ENCODE assay signal across 8 cellular contexts in genomic region chr1:37947364-37947763, GRCh38. TPM values are rescaled to one million over a fixed set of nuclear protein-coding genes. Genes with fewer than 3 reads are reported as not detected.
DNase-seq lines count a peak whose midpoint lies in the region; ATAC-seq and TF ChIP-seq lines count a peak whose summit lies in the region.

No MANE protein-coding gene starts in this region.

- no peaks in the 10 kb centered on the region for H4K20me1 ChIP-seq in OCI-LY3 (ENCODE audit: insufficient read depth, low read length)

- intact Hi-C loops in sigmoid colon (cut with DNase I): loop anchor here (5.0 to 10.0 kb wide), 3 partner anchors 40 to 253 kb away; partner anchors contain the start of genes C1orf122, CDCA8 and YRDC

- H3K4me1 ChIP-seq in OCI-LY3 (ENCODE audit: low read length) (peaks cover 20% of the 10 kb centered on the region), sigmoid colon (peaks cover 0 to 27% (median 21%) of the 10 kb centered on the region in 4 donors)

- no peak for TF ChIP-seq EP300 in sigmoid colon (IDR thresholded peaks at IDR 0.05)

- peak overlapping the region; percentile 95 for H3K4me2 ChIP-seq in OCI-LY3 (ENCODE audit: low read length)

- WGBS in sigmoid colon, 2 donors: 13 to 50% methylated on average over 6 of the region's 6 CpGs

- in situ Hi-C loops in GM13976 (cut with MboI; ENCODE audit: low sequenced_read_pairs, unreplicated experiment): no loop called here

- peak overlapping the region; percentile 13; the same call in 1 of the 2 replicates for H3K27ac ChIP-seq in OCI-LY3 (ENCODE audit: low read length)
- peak overlapping the region; percentile 87 to 94 (median 90) for H3K27ac ChIP-seq in sigmoid colon

- TF ChIP-seq CTCF in GM13976 (IDR thresholded peaks at IDR 0.05; ENCODE audit: borderline replicate concordance, control extremely low read depth, extremely low read depth, insufficient read depth, missing control alignments) (no peak), OCI-LY3 (IDR thresholded peaks at IDR 0.05; ENCODE audit: low read depth, low read length) (no peak), sigmoid colon (IDR thresholded peaks at IDR 0.05) (no peak)

- H3K9me3 ChIP-seq in OCI-LY3 (ENCODE audit: insufficient read depth, low read length) (no peaks in the 10 kb centered on the region), sigmoid colon (no peaks in the 10 kb centered on the region)

- DNase-seq in GM13976 (ENCODE audit: low spot score) (peak; percentile 30), sigmoid colon (no peak), SKM-1 (lab: John Stamatoyannopoulos, UW; ENCODE audit: unreplicated experiment) (no peak), NCI-H2171 (lab: John Stamatoyannopoulos, UW) (no peak)

- H3K36me3 ChIP-seq in OCI-LY3 (replicated peaks; ENCODE audit: low read depth, low read length) (no peaks in the 10 kb centered on the region), sigmoid colon (peaks cover 0 to 27% (median 15%) of the 10 kb centered on the region in 4 donors)

- TF ChIP-seq POLR2A in sigmoid colon (IDR thresholded peaks at IDR 0.05): no peak

- no peaks in the 10 kb centered on the region for H3K27me3 ChIP-seq in OCI-LY3 (ENCODE audit: low read depth, low read length)
- H3K27me3 ChIP-seq in sigmoid colon: no peaks in the 10 kb centered on the region

- H3K9ac ChIP-seq in OCI-LY3 (ENCODE audit: low read length): peak overlapping the region; percentile 77

- ATAC-seq in esophagus mucosa: peak; percentile 10
- ATAC-seq in GM21447 (IDR thresholded peaks at IDR 0.05; ENCODE audit: unreplicated experiment): no peak
- ATAC-seq in GM21737 (IDR thresholded peaks at IDR 0.05; ENCODE audit: unreplicated experiment): no peak

- H3K79me2 ChIP-seq in OCI-LY3 (ENCODE audit: low read length): no peaks in the 10 kb centered on the region

- peak overlapping the region; percentile 92 for H3K4me3 ChIP-seq in OCI-LY3 (ENCODE audit: low read length)
- H3K4me3 ChIP-seq in sigmoid colon: peak overlapping the region in 3 of 4 donors; percentile 71 to 87 (median 81)

- peak overlapping the region; percentile 79 for H2AFZ ChIP-seq in OCI-LY3 (ENCODE audit: low read depth, low read length)

RNA-seq across cellular contexts. Expression of gene INPP5B, which starts 0.5 kb away (rescaled TPM):
- total RNA-seq in esophagus mucosa (8.6 TPM), sigmoid colon (10 to 100 TPM; 29.0 to 34.1 (median 31.7) TPM)
- polyA plus RNA-seq in sigmoid colon: 10 to 100 TPM in 1 of 3 donors, 1 to 10 TPM in 2; 5.1 to 18.3 (median 5.4) TPM

RNA-seq across cellular contexts. Expression of gene SF3A3, which starts 42.5 kb away (rescaled TPM):
- total RNA-seq in esophagus mucosa: 41.7 TPM
- total RNA-seq in sigmoid colon: 10 to 100 TPM; 41.4 to 50.1 (median 44.7) TPM
- polyA plus RNA-seq in sigmoid colon: 10 to 100 TPM; 15.0 to 30.4 (median 20.6) TPM

RNA-seq across cellular contexts. Expression of gene FHL3, which starts 58.0 kb away (rescaled TPM):
- 10.6 TPM for total RNA-seq in esophagus mucosa
- 10 to 100 TPM; 38.9 to 76.4 (median 46.6) TPM for total RNA-seq in sigmoid colon
- 10 to 100 TPM in 1 of 3 donors, 1 to 10 TPM in 2; 2.5 to 13.4 (median 9.0) TPM for polyA plus RNA-seq in sigmoid colon
